ENCODE assay signal across 32 cellular contexts in genomic region chr15:60993948-60994347, GRCh38.
DNase-seq lines count a peak whose midpoint lies in the region; ATAC-seq and TF ChIP-seq lines count a peak whose summit lies in the region.
"Had no signal": no experiment of that assay in that cellular context is flagged by ENCODE, and none has a peak within 500 bp of the region (broad histone marks: within the 10 kb centered on the region; RNA-seq: fewer than 3 reads in every experiment).

No MANE protein-coding gene starts in this region.

- TF ChIP-seq CTCF in LNCaP clone FGC (IDR thresholded peaks at IDR 0.05; ENCODE audit: control insufficient read depth, extremely low read depth, insufficient read depth) (no peak), PC-9 (conservative IDR thresholded peaks at IDR 0.05) (no peak), VCaP (conservative IDR thresholded peaks at IDR 0.05) (no peak)

- H3K27ac ChIP-seq in PC-9 = no peak overlapping the region
- peak overlapping the region; percentile 41 for H3K27ac ChIP-seq in VCaP
- H3K27ac ChIP-seq: 22Rv1; A549; BLaER1; BLaER1 treated with 17β-estradiol and CSF1 and Interleukin-3, amounts not matched to agents 10 nM and 100 nM; C4-2B had no signal

- intact Hi-C loops in PC-9 (cut with micrococcal nuclease; ENCODE audit: unreplicated experiment) = no loop called here

- no peak overlapping the region for H2AFZ ChIP-seq in PC-9

- peaks cover 22% of the 10 kb centered on the region for H3K4me1 ChIP-seq in PC-9 (replicated peaks; ENCODE audit: insufficient read depth)
- H3K4me1 ChIP-seq: A549, BE2C, Caco-2 had no signal

- H3K36me3 ChIP-seq in PC-9 (ENCODE audit: low read depth) = no peaks in the 10 kb centered on the region
- H3K36me3 ChIP-seq: BE2C; BLaER1; BLaER1 treated with 17β-estradiol and CSF1 and Interleukin-3, amounts not matched to agents 10 nM and 100 nM had no signal

- DNase-seq in DMS53 (lab: John Stamatoyannopoulos, UW) (peak; percentile 56), DMS53 treated with DMSO at 0.1 percent for 48 hours (lab: John Stamatoyannopoulos, UW; ENCODE audit: unreplicated experiment) (no peak), LNCaP clone FGC (ENCODE audit: low read depth) (peak; percentile 17), PC-9 (no peak), NCI-H2227 (lab: John Stamatoyannopoulos, UW; ENCODE audit: unreplicated experiment) (no peak)
- no peak for DNase-seq in stimulated activated CD4-positive, alpha-beta T cell treated with anti-CD3 and anti-CD28 coated beads, Interleukin-2, amount 100 ng/mL, for 48 hours
- DNase-seq: 8988T; ACHN; AML-193; BE2C; C1 segment of cervical spinal cord; Caco-2; Calu3; CD4-positive, alpha-beta memory T cell; CD4-positive, alpha-beta T cell; CD4-positive, CD25-positive, alpha-beta regulatory T cell; CD8-positive, alpha-beta memory T cell; CD8-positive, alpha-beta T cell; COR-L47; DMS 273 treated with DMSO at 0.1 percent for 48 hours; DMS153; DMS79; DMS79 treated with DMSO at 0.1 percent for 48 hours; DND-41; EL had no signal

- no peak for ATAC-seq in GM18498 (IDR thresholded peaks at IDR 0.05; ENCODE audit: unreplicated experiment)
- ATAC-seq: A549; CD8-positive, alpha-beta T cell had no signal

- no peaks in the 10 kb centered on the region for H3K27me3 ChIP-seq in PC-9 (ENCODE audit: insufficient read depth, low read depth)
- H3K27me3 ChIP-seq: BE2C; BLaER1; BLaER1 treated with 17β-estradiol and CSF1 and Interleukin-3, amounts not matched to agents 10 nM and 100 nM had no signal

- 0 out of 2 replicates have a peak, but pooled peaks cover 5% of the 10 kb centered on the region for H3F3A ChIP-seq in PC-9 (ENCODE audit: insufficient read depth, low read depth)

- peak overlapping the region; percentile 23 for H3K4me2 ChIP-seq in PC-9
- H3K4me2 ChIP-seq: A549 had no signal

- H3K9me3 ChIP-seq in PC-9 (ENCODE audit: insufficient read depth, low read depth) = no peaks in the 10 kb centered on the region
- H3K9me3 ChIP-seq: A549; BE2C; BLaER1; BLaER1 treated with 17β-estradiol and CSF1 and Interleukin-3, amounts not matched to agents 10 nM and 100 nM; Caco-2 had no signal

- POLR2A ChIA-PET in PC-9 (lab: Charles Lee; ENCODE audit: unreplicated experiment) = no interaction called here

- no peaks in the 10 kb centered on the region for H3K9me2 ChIP-seq in PC-9 (ENCODE audit: insufficient read depth)

- H3K4me3 ChIP-seq in LNCaP clone FGC (ENCODE audit: low read depth, low read length) (no peak overlapping the region), PC-9 (no peak overlapping the region)
- H3K4me3 ChIP-seq: A549; BLaER1; BLaER1 treated with 17β-estradiol and CSF1 and Interleukin-3, amounts not matched to agents 10 nM and 100 nM had no signal

- H3K79me2 ChIP-seq in PC-9 (ENCODE audit: low read depth) = no peaks in the 10 kb centered on the region

- CTCF ChIA-PET in PC-9 (lab: Charles Lee) = no interaction called here

- H4K20me1 ChIP-seq in PC-9 (ENCODE audit: insufficient read depth) = no peaks in the 10 kb centered on the region
- H4K20me1 ChIP-seq: BLaER1; BLaER1 treated with 17β-estradiol and CSF1 and Interleukin-3, amounts not matched to agents 10 nM and 100 nM had no signal

- BruUV-seq in PC-9 (replicated peaks; lab: Mats Ljungman, UMichigan) = no TSS peak

Comparison
In these comparisons a context has a peak if more than half of its experiments do, and no peak if none do; other contexts are left out.
1. DNase-seq: peak in DMS53 (single experiment) and LNCaP clone FGC (single experiment); none in DMS53 treated with DMSO at 0.1 percent for 48 hours (single experiment), PC-9 (0 of 2), NCI-H2227 (single experiment) and stimulated activated CD4-positive, alpha-beta T cell treated with anti-CD3 and anti-CD28 coated beads, Interleukin-2, amount 100 ng/mL, for 48 hours (0 of 2).